8 cellular contexts compared by ENCODE assay signal in genomic region chr7:127347567-127348246, GRCh38. TPM values are rescaled to one million over a fixed set of nuclear protein-coding genes. Genes with fewer than 3 reads are reported as not detected.
DNase-seq lines count a peak whose midpoint lies in the region; ATAC-seq lines count a peak whose summit lies in the region.

No MANE protein-coding gene starts in this region.

- H3K4me1 ChIP-seq in ectodermal cell (ENCODE audit: control insufficient read depth, insufficient read depth, low read length): no peaks in the 10 kb centered on the region

- intact Hi-C loops in activated CD4-positive, alpha-beta memory T cell treated with anti-CD3 and anti-CD28 coated beads for 36 hours (cut with micrococcal nuclease): loop anchor here (1.0 to 10.0 kb wide), 6 partner anchors 25 to 305 kb away; partner anchors contain the start of genes ARF5, GCC1 and SND1

- DNase-seq in NCI-H524 (lab: John Stamatoyannopoulos, UW): peak; percentile 40 to 71
- no peak for DNase-seq in NCI-H524 treated with DMSO at 0.1 percent for 48 hours (lab: John Stamatoyannopoulos, UW)
- DNase-seq in NCI-H226: peak; percentile 46
- DNase-seq in activated CD4-positive, alpha-beta memory T cell treated with anti-CD3 and anti-CD28 coated beads for 36 hours: peak; percentile 81
- DNase-seq in medulla oblongata (ENCODE audit: extremely low spot score): peak; percentile 57
- DNase-seq in stimulated activated CD8-positive, alpha-beta memory T cell treated with anti-CD3 and anti-CD28 coated beads, Interleukin-15, amount 100 ng/mL, for 1 hour (ENCODE audit: low read depth): peak; percentile 38

- H3K4me3 ChIP-seq in ectodermal cell (ENCODE audit: insufficient read depth, low read depth, low read length): peak overlapping the region; percentile 10

- H3K27me3 ChIP-seq in ectodermal cell (ENCODE audit: control insufficient read depth, insufficient read depth, low read length, poor library complexity, severe bottlenecking): peaks cover 51% of the 10 kb centered on the region

- CTCF ChIA-PET in activated CD4-positive, alpha-beta memory T cell treated with anti-CD3 and anti-CD28 coated beads for 36 hours (lab: Charles Lee): interaction anchor here (0.6 to 2.4 kb wide), 35 partner anchors 8 to 862 kb away, joined by 3 to 41 read pairs (median 5); partner anchors contain the start of genes GCC1 and ZNF800

- H3K36me3 Mint-ChIP-seq in activated CD4-positive, alpha-beta memory T cell treated with anti-CD3 and anti-CD28 coated beads for 36 hours: peaks cover 3% of the 10 kb centered on the region

- peak overlapping the region; percentile 43 for H3K4me3 Mint-ChIP-seq in activated CD4-positive, alpha-beta memory T cell treated with anti-CD3 and anti-CD28 coated beads for 36 hours

- no peaks in the 10 kb centered on the region for H3K9me3 ChIP-seq in ectodermal cell (ENCODE audit: control insufficient read depth, low read length)

- POLR2A ChIA-PET in activated CD4-positive, alpha-beta memory T cell treated with anti-CD3 and anti-CD28 coated beads for 36 hours (lab: Charles Lee): interaction anchor here (1.0 to 3.1 kb wide), 2 partner anchors 22 to 44 kb away, joined by 4 to 15 read pairs; partner anchors contain the start of gene ZNF800

- H3K27ac Mint-ChIP-seq in activated CD4-positive, alpha-beta memory T cell treated with anti-CD3 and anti-CD28 coated beads for 36 hours: no peak overlapping the region

- peaks cover 22% of the 10 kb centered on the region for H3K4me1 Mint-ChIP-seq in activated CD4-positive, alpha-beta memory T cell treated with anti-CD3 and anti-CD28 coated beads for 36 hours (ENCODE audit: low read depth)

- no peak overlapping the region for H3K27ac ChIP-seq in ectodermal cell (ENCODE audit: insufficient read depth, low read depth, low read length, poor library complexity, severe bottlenecking)

- WGBS in ectodermal cell, 2 experiments: 5% methylated on average over 79 of the region's 79 CpGs

- no peaks in the 10 kb centered on the region for H3K36me3 ChIP-seq in ectodermal cell (ENCODE audit: control insufficient read depth, insufficient read depth, low read length)

- peak; percentile 99 for ATAC-seq in HG03064 (IDR thresholded peaks at IDR 0.05; ENCODE audit: low read depth, unreplicated experiment)

- no peaks in the 10 kb centered on the region for H3K27me3 Mint-ChIP-seq in activated CD4-positive, alpha-beta memory T cell treated with anti-CD3 and anti-CD28 coated beads for 36 hours

- H3K9me3 Mint-ChIP-seq in activated CD4-positive, alpha-beta memory T cell treated with anti-CD3 and anti-CD28 coated beads for 36 hours: no peaks in the 10 kb centered on the region

RNA-seq across cellular contexts. Expression of gene ZNF800, which starts 44.8 kb away (rescaled TPM):
- total RNA-seq in activated CD4-positive, alpha-beta memory T cell treated with anti-CD3 and anti-CD28 coated beads for 36 hours: 10 to 100 TPM; 24.9 to 29.2 TPM
- polyA plus RNA-seq in ectodermal cell (2013, experiment 1 of 4): 9.8 TPM
- polyA plus RNA-seq in ectodermal cell (2013, experiment 2 of 4): 9.5 TPM
- 11.5 TPM for polyA plus RNA-seq in ectodermal cell (2013, experiment 3 of 4)
- 12.1 TPM for polyA plus RNA-seq in ectodermal cell (2013, experiment 4 of 4)
